27 cellular contexts compared by ENCODE assay signal in the genomic region with DNA sequence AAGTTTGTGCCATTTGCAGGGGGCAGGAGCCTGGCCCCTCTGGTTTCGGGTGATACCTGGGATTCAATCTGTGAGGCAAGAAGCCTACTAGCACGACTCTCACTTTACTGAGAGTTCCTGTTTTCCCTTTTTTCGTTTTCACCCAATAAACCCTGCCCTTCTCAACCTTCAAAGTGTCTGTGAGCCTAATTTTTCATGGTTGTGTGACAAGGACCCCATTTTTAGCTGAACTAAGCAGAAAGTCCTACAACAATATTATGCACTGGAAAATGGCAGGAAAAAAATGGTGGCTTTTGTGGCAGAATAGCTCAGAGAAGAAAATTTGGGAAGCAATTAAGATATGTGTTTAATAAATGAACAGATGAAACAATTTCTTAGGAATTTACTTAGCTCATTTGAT.
DNase-seq lines count a peak whose midpoint lies in the region; ATAC-seq, FAIRE-seq and TF ChIP-seq lines count a peak whose summit lies in the region.
"Had no signal": no experiment of that assay in that cellular context is flagged by ENCODE, and none has a peak within 500 bp of the region (broad histone marks: within the 10 kb centered on the region; RNA-seq: fewer than 3 reads in every experiment).

No MANE protein-coding gene starts in this region.

- H3K9me2 ChIP-seq in GM23338 (ENCODE audit: insufficient read depth): no peaks in the 10 kb centered on the region

- CTCF ChIA-PET in A549 (lab: Yijun Ruan, JAX) (no interaction called here), H1 (lab: Charles Lee; ENCODE audit: partially characterized antibody) (no interaction called here)
- CTCF ChIA-PET in CD8-positive, alpha-beta memory T cell (lab: Charles Lee): no interaction called here

- no peaks in the 10 kb centered on the region for H3K36me3 Mint-ChIP-seq in GM23338 (ENCODE audit: low read depth)
- H3K36me3 Mint-ChIP-seq in CD8-positive, alpha-beta memory T cell: no peaks in the 10 kb centered on the region
- H3K36me3 Mint-ChIP-seq: CD8-positive, alpha-beta T cell had no signal

- H2BK120ac ChIP-seq in H1 (replicated peaks; ENCODE audit: low read depth, low read length): no peak overlapping the region

- TF ChIP-seq CTCF in A549 (IDR thresholded peaks at IDR 0.05) (no peak), GM23338 (conservative IDR thresholded peaks at IDR 0.05; ENCODE audit: low read depth in 2 of 2) (no peak), H1 (IDR thresholded peaks at IDR 0.05; ENCODE audit: control extremely low read depth in 1 of 3, insufficient read depth in 1 of 3, low read depth in 1 of 3, low read length in 3 of 3) (no peak), osteoblast (IDR thresholded peaks at IDR 0.05; ENCODE audit: extremely low read depth, low read depth, low read length) (no peak)

- POLR2A ChIA-PET in A549 (lab: Yijun Ruan, JAX) (no interaction called here), H1 (lab: Charles Lee; ENCODE audit: partially characterized antibody) (no interaction called here)
- POLR2A ChIA-PET in CD8-positive, alpha-beta memory T cell (lab: Charles Lee): no interaction called here

- H3K9me3 ChIP-seq in A549: no peaks in the 10 kb centered on the region
- H3K9me3 ChIP-seq in H1 (ENCODE audit: insufficient read depth in 2 of 2, low read depth in 1 of 2, low read length in 1 of 2): no peaks in the 10 kb centered on the region
- H3K9me3 ChIP-seq in osteoblast (ENCODE audit: low read depth, low read length): no peaks in the 10 kb centered on the region
- no peaks in the 10 kb centered on the region for H3K9me3 ChIP-seq in CD8-positive, alpha-beta memory T cell (ENCODE audit: low read length)
- H3K9me3 ChIP-seq: BLaER1 treated with 17β-estradiol and CSF1 and Interleukin-3, amounts not matched to agents 10 nM and 100 nM had no signal

- no peak for TF ChIP-seq RAD21 in A549 (conservative IDR thresholded peaks at IDR 0.05 in 1 of 2, IDR thresholded peaks at IDR 0.05 in 1 of 2)
- TF ChIP-seq RAD21 in H1 (IDR thresholded peaks at IDR 0.05 in 1 of 2, conservative IDR thresholded peaks at IDR 0.05 in 1 of 2; ENCODE audit: low read depth in 2 of 2, low read length in 2 of 2): no peak

- H3K27ac Mint-ChIP-seq in GM23338: no peak overlapping the region
- no peak overlapping the region for H3K27ac Mint-ChIP-seq in CD8-positive, alpha-beta memory T cell
- H3K27ac Mint-ChIP-seq: B cell; CD4-positive, alpha-beta T cell; CD8-positive, alpha-beta T cell had no signal

- no peaks in the 10 kb centered on the region for H3K79me2 ChIP-seq in GM23338 (replicated peaks; ENCODE audit: insufficient read depth)
- H3K79me2 ChIP-seq in H1 (ENCODE audit: control insufficient read depth in 1 of 2, insufficient read depth in 2 of 2, low read length in 2 of 2): no peaks in the 10 kb centered on the region
- no peaks in the 10 kb centered on the region for H3K79me2 ChIP-seq in osteoblast (ENCODE audit: insufficient read depth, low read length)

- no peaks in the 10 kb centered on the region for H3K79me1 ChIP-seq in H1 (ENCODE audit: low read depth, low read length)

- H3K23ac ChIP-seq in H1 (ENCODE audit: insufficient read length): no peak overlapping the region

- no peak for TF ChIP-seq EP300 in A549 (IDR thresholded peaks at IDR 0.05)
- no peak for TF ChIP-seq EP300 in H1 (IDR thresholded peaks at IDR 0.05; ENCODE audit: borderline replicate concordance in 1 of 2, low read depth in 2 of 2, low read length in 2 of 2)

- ATAC-seq in A549 (no peak), GM23338 (no peak), HG02885 (IDR thresholded peaks at IDR 0.05; ENCODE audit: poor library complexity, unreplicated experiment) (no peak), HG02840 (IDR thresholded peaks at IDR 0.05; ENCODE audit: low FRiP score, unreplicated experiment) (no peak)
- ATAC-seq: CD8-positive, alpha-beta T cell; GM12878 had no signal

- H3K4me3 Mint-ChIP-seq in GM23338: no peak overlapping the region
- H3K4me3 Mint-ChIP-seq in CD8-positive, alpha-beta memory T cell: no peak overlapping the region
- H3K4me3 Mint-ChIP-seq: B cell; CD4-positive, alpha-beta T cell; CD8-positive, alpha-beta T cell had no signal

- H4K5ac ChIP-seq in H1 (ENCODE audit: insufficient read length, low read depth, low read length): no peak overlapping the region

- no peaks in the 10 kb centered on the region for H3K9me3 Mint-ChIP-seq in GM23338
- peaks cover 0 to 16% (median 4%) of the 10 kb centered on the region in 5 donors for H3K9me3 Mint-ChIP-seq in CD8-positive, alpha-beta memory T cell

- WGBS in A549 (ENCODE audit: missing lambda C conversion rate): 52% methylated on average over 3 of the region's 3 CpGs
- 89% methylated on average over 3 of the region's 3 CpGs; no CpG with 5 or more reads in 1 of the 2 experiments for WGBS in H1 (ENCODE audit: extremely low coverage in 1 of 2, insufficient coverage in 1 of 2, insufficient read length in 1 of 2, insufficient replicate concordance in 2 of 2, low coverage in 1 of 2, low lambda C conversion rate in 2 of 2, missing lambda C conversion rate in 1 of 2), 2 experiments

- no peak overlapping the region for H3K14ac ChIP-seq in H1 (ENCODE audit: insufficient read length)

- H3F3A ChIP-seq in GM23338 (replicated peaks; ENCODE audit: low read depth): no peaks in the 10 kb centered on the region

- no peak overlapping the region for H4K91ac ChIP-seq in H1 (replicated peaks; ENCODE audit: insufficient read length, low read length)

- no peak overlapping the region for H4K8ac ChIP-seq in H1 (ENCODE audit: extremely low read depth, insufficient read depth, low read length)

- H3K18ac ChIP-seq in H1 (ENCODE audit: extremely low read depth, low read length): no peak overlapping the region

- TF ChIP-seq POLR2A in A549 (IDR thresholded peaks at IDR 0.05; ENCODE audit: low read length) (no peak), H1 (IDR thresholded peaks at IDR 0.05; ENCODE audit: control extremely low read depth in 1 of 2, low read depth in 2 of 2, low read length in 2 of 2) (no peak)

- H3K27ac ChIP-seq in A549 (no peak overlapping the region), GM23338 (ENCODE audit: low read depth) (no peak overlapping the region), H1 (ENCODE audit: low read depth, low read length) (no peak overlapping the region), osteoblast (ENCODE audit: low read depth, low read length) (no peak overlapping the region)
- no peak overlapping the region for H3K27ac ChIP-seq in CD8-positive, alpha-beta memory T cell (ENCODE audit: low read depth, low read length)
- H3K27ac ChIP-seq: BLaER1 treated with 17β-estradiol and CSF1 and Interleukin-3, amounts not matched to agents 10 nM and 100 nM; C4-2B had no signal

- H2AK5ac ChIP-seq in H1 (ENCODE audit: low read depth, low read length): no peak overlapping the region

- H3K4me2 ChIP-seq in A549 (no peak overlapping the region), GM23338 (no peak overlapping the region), H1 (ENCODE audit: insufficient read depth in 1 of 2, low read depth in 2 of 2, low read length in 2 of 2) (no peak overlapping the region), osteoblast (ENCODE audit: insufficient read depth, low read length) (no peak overlapping the region)
- H3K4me2 ChIP-seq: BLaER1 treated with 17β-estradiol and CSF1 and Interleukin-3, amounts not matched to agents 10 nM and 100 nM had no signal

- H2AFZ ChIP-seq in GM23338 (peak overlapping the region; percentile 44; the same call in 1 of the 2 replicates), H1 (ENCODE audit: low read length) (0 out of 2 replicates have a peak overlapping the region, but pooled peaks have one; percentile 51), osteoblast (ENCODE audit: low read length) (no peak overlapping the region)

- no peak overlapping the region for H2BK20ac ChIP-seq in H1 (ENCODE audit: low read length)

- no peak overlapping the region for H3K9ac ChIP-seq in H1 (replicated peaks in 1 of 4; ENCODE audit: extremely low read depth in 1 of 4, low read depth in 3 of 4, low read length in 3 of 4)
- H3K9ac ChIP-seq: BLaER1 treated with 17β-estradiol and CSF1 and Interleukin-3, amounts not matched to agents 10 nM and 100 nM had no signal

- no peaks in the 10 kb centered on the region for H3K36me3 ChIP-seq in GM23338 (ENCODE audit: insufficient read depth)
- H3K36me3 ChIP-seq in H1 (ENCODE audit: control insufficient read depth in 2 of 4, insufficient read depth in 4 of 4, low read length in 3 of 4): no peaks in the 10 kb centered on the region
- no peaks in the 10 kb centered on the region for H3K36me3 ChIP-seq in osteoblast (ENCODE audit: insufficient read depth, low read length)
- no peaks in the 10 kb centered on the region for H3K36me3 ChIP-seq in CD8-positive, alpha-beta memory T cell (ENCODE audit: insufficient read depth, low read length)
- H3K36me3 ChIP-seq: BLaER1 treated with 17β-estradiol and CSF1 and Interleukin-3, amounts not matched to agents 10 nM and 100 nM had no signal

- H2BK15ac ChIP-seq in H1 (ENCODE audit: low read length): no peak overlapping the region

- H3K4me3 ChIP-seq in A549 (no peak overlapping the region), GM23338 (no peak overlapping the region), H1 (ENCODE audit: extremely low read depth in 1 of 4, insufficient read depth in 2 of 4, low read depth in 3 of 4, low read length in 4 of 4) (no peak overlapping the region), osteoblast (ENCODE audit: insufficient read depth, low read length) (no peak overlapping the region)
- no peak overlapping the region for H3K4me3 ChIP-seq in CD8-positive, alpha-beta memory T cell (ENCODE audit: low read length)
- H3K4me3 ChIP-seq: BLaER1 treated with 17β-estradiol and CSF1 and Interleukin-3, amounts not matched to agents 10 nM and 100 nM; GM12878 had no signal

- H3K4me1 ChIP-seq in A549 (0 out of 3 replicates have a peak, but pooled peaks cover 4% of the 10 kb centered on the region), GM23338 (ENCODE audit: insufficient read depth) (no peaks in the 10 kb centered on the region), H1 (replicated peaks in 1 of 4; ENCODE audit: control insufficient read depth in 3 of 4, insufficient read depth in 4 of 4, low read length in 3 of 4) (no peaks in the 10 kb centered on the region), osteoblast (ENCODE audit: insufficient read depth, low read length) (no peaks in the 10 kb centered on the region)
- no peaks in the 10 kb centered on the region for H3K4me1 ChIP-seq in CD8-positive, alpha-beta memory T cell (ENCODE audit: insufficient read depth, low read length)
- H3K4me1 ChIP-seq: BLaER1 treated with 17β-estradiol and CSF1 and Interleukin-3, amounts not matched to agents 10 nM and 100 nM had no signal

- H2BK12ac ChIP-seq in H1 (ENCODE audit: low read depth, low read length): no peak overlapping the region

- H3K27me3 ChIP-seq in GM23338 (ENCODE audit: insufficient read depth) (no peaks in the 10 kb centered on the region), H1 (replicated peaks in 1 of 4; ENCODE audit: control insufficient read depth in 3 of 4, extremely low read depth in 1 of 4, insufficient read depth in 3 of 4, low read length in 3 of 4) (no peaks in the 10 kb centered on the region), osteoblast (ENCODE audit: insufficient read depth, low read length) (no peaks in the 10 kb centered on the region)
- no peaks in the 10 kb centered on the region for H3K27me3 ChIP-seq in CD8-positive, alpha-beta memory T cell (ENCODE audit: insufficient read depth, low read length, poor library complexity, severe bottlenecking)
- H3K27me3 ChIP-seq: BLaER1 treated with 17β-estradiol and CSF1 and Interleukin-3, amounts not matched to agents 10 nM and 100 nM had no signal

- no peaks in the 10 kb centered on the region for H3K23me2 ChIP-seq in H1 (ENCODE audit: low read depth, low read length)

- no peaks in the 10 kb centered on the region for H3K27me3 Mint-ChIP-seq in GM23338 (ENCODE audit: insufficient read depth, low read depth, poor library complexity)
- H3K27me3 Mint-ChIP-seq in CD8-positive, alpha-beta memory T cell: no peaks in the 10 kb centered on the region
- H3K27me3 Mint-ChIP-seq: B cell; CD4-positive, alpha-beta T cell had no signal

- DNase-seq in A549 (ENCODE audit: low read depth in 1 of 2, low spot score in 1 of 2) (no peak), GM23338 (ENCODE audit: low spot score) (no peak), H1 (ENCODE audit: low read depth in 1 of 2, low spot score in 2 of 2) (no peak), osteoblast (ENCODE audit: insufficient read length, low spot score, missing footprints) (peak; percentile 50), iPS-NIHi11 (ENCODE audit: low spot score) (no peak)
- DNase-seq in CD8-positive, alpha-beta memory T cell: no peak
- DNase-seq: 8988T; AML-193; CD4-positive, alpha-beta T cell; CD8-positive, alpha-beta T cell; COR-L47; DMS 273 treated with DMSO at 0.1 percent for 48 hours; DMS153; DMS53; DMS79; DND-41; EL; GDM1 had no signal

- H3K4me1 Mint-ChIP-seq in GM23338: no peaks in the 10 kb centered on the region
- H3K4me1 Mint-ChIP-seq in CD8-positive, alpha-beta memory T cell: no peaks in the 10 kb centered on the region
- H3K4me1 Mint-ChIP-seq: B cell had no signal

- no peak overlapping the region for H3K4ac ChIP-seq in H1 (replicated peaks; ENCODE audit: insufficient read length, low read depth, low read length)

- no peak for FAIRE-seq in A549 (lab: Jason Lieb, UNC)
- no peak for FAIRE-seq in H1 (lab: Jason Lieb, UNC)
- FAIRE-seq: A204.1, GM12878, GM12892, GM18507 had no signal

- H3K56ac ChIP-seq in H1 (replicated peaks; ENCODE audit: insufficient read length, low read depth, low read length): no peak overlapping the region

- no peak overlapping the region for H2BK5ac ChIP-seq in H1 (ENCODE audit: low read depth, low read length)

- H4K20me1 ChIP-seq in GM23338 (replicated peaks; ENCODE audit: insufficient read depth) (no peaks in the 10 kb centered on the region), H1 (replicated peaks in 1 of 2; ENCODE audit: control insufficient read depth in 1 of 2, insufficient read depth in 2 of 2, low read length in 2 of 2) (no peaks in the 10 kb centered on the region), osteoblast (ENCODE audit: insufficient read depth, low read length) (no peaks in the 10 kb centered on the region)
- H4K20me1 ChIP-seq: BLaER1 treated with 17β-estradiol and CSF1 and Interleukin-3, amounts not matched to agents 10 nM and 100 nM had no signal
